8 cellular contexts compared by ENCODE assay signal in the genomic region with DNA sequence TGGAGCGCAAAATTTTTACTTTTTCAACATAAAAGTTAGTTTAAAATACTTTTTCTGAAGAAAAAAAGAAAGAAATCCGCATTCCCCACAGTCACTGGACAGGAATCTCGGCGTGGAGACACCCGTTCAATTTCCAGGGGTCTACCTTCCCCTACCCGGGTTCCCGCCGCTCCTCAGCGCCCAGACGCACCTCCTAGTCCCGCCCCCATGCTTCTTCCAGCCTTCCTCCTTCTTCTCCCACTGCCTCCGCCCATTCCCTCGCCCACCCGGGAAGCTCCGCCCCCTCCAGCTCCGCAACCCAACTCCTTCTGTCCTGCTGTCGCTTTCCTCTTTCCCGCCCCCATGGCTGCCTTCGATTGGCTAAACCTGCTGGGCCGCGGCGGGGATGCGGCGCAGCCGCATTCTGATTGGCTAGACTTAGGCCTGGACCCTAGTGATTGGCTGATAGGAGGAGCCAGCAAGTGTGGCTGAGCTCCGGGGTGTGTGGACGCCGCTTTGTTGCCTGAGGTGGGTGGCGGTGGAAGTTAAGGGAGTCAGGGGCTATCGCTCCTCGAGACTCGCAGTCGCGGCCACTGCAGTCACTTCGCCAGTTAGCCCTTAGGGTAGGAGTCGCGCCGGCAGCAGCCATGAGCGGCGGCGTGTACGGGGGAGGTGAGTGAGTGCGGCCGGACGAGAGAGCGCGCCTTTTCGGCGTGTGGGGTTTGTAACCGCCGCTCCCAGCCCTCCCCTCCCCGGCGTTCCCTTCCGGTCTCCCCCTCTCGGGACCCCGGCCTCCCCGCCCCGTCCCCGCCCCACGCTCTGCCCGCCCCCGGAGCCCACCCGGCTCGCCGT. TPM values are rescaled to one million over a fixed set of nuclear protein-coding genes. Genes with fewer than 3 reads are reported as not detected.
A peak's percentile ranks its signal among the peaks of the same experiment; 100 is the strongest.
DNase-seq lines count a peak whose midpoint lies in the region; ATAC-seq and TF ChIP-seq lines count a peak whose summit lies in the region.

Gene ACTL6A (plus strand): TSS at position 460 of the 831 bp plus-strand sequence. CDS start 167 bp downstream, at position 627.

- H3K27me3 ChIP-seq in heart right ventricle (no peaks in the 10 kb centered on the region), upper lobe of left lung (no peaks in the 10 kb centered on the region)

- WGBS in heart right ventricle, 2 donors = 1 to 2% methylated on average over 57 to 65 of the region's 65 CpGs
- 1 to 2% methylated on average over 49 to 58 of the region's 65 CpGs for WGBS in upper lobe of left lung, 2 donors

- H3K9me3 ChIP-seq in heart right ventricle (no peaks in the 10 kb centered on the region), upper lobe of left lung (no peaks in the 10 kb centered on the region)

- in situ Hi-C loops in GM13976 (cut with MboI; ENCODE audit: low sequenced_read_pairs, unreplicated experiment) = loop anchor here (10.0 to 25.0 kb wide), 3 partner anchors 150 to 550 kb away; no protein-coding TSS in a partner anchor

- H3K4me3 ChIP-seq in heart right ventricle (peak within 1 kb of the TSS; percentile 78 to 97 (median 86)), upper lobe of left lung (peak within 1 kb of the TSS; percentile 92 to 96 (median 94))

- H3K4me1 ChIP-seq in heart right ventricle = peaks cover 0 to 25% (median 16%) of the 10 kb centered on the region in 9 donors
- H3K4me1 ChIP-seq in upper lobe of left lung = peaks cover 9 to 26% (median 16%) of the 10 kb centered on the region in 4 donors

- no peak for TF ChIP-seq EP300 in upper lobe of left lung (IDR thresholded peaks at IDR 0.05)

- ATAC-seq in HG02870 (IDR thresholded peaks at IDR 0.05; ENCODE audit: unreplicated experiment) (peak; percentile 94), heart right ventricle (peak; percentile 98 to 99 (median 99)), upper lobe of left lung (ENCODE audit: low FRiP score in 2 of 2) (peak; percentile 99)

- H3K27ac ChIP-seq in heart right ventricle = peak within 1 kb of the TSS; percentile 55 to 93 (median 88)
- H3K27ac ChIP-seq in upper lobe of left lung = peak within 1 kb of the TSS; percentile 86 to 92 (median 88)

- H3K36me3 ChIP-seq in heart right ventricle (no peaks in the 10 kb centered on the region), upper lobe of left lung (no peaks in the 10 kb centered on the region)

- TF ChIP-seq POLR2A in upper lobe of left lung (IDR thresholded peaks at IDR 0.05) = peak in 2 of 4 donors; percentile 30 to 72

- DNase-seq in GM13976 (ENCODE audit: low spot score) (peak; percentile 98), NCI-H146 treated with DMSO at 0.1 percent for 48 hours (lab: John Stamatoyannopoulos, UW; ENCODE audit: unreplicated experiment) (peak; percentile 100), amniotic epithelial cell (ENCODE audit: low read depth) (peak; percentile 99), heart right ventricle (peak; percentile 100), posterior cingulate gyrus (peak; percentile 98 to 100 (median 99)), upper lobe of left lung (peak; percentile 98 to 99)

- TF ChIP-seq CTCF in GM13976 (IDR thresholded peaks at IDR 0.05; ENCODE audit: borderline replicate concordance, control extremely low read depth, extremely low read depth, insufficient read depth, missing control alignments) (no peak), heart right ventricle (IDR thresholded peaks at IDR 0.05) (no peak), upper lobe of left lung (IDR thresholded peaks at IDR 0.05) (no peak)

- intact Hi-C loops in T-helper 1 cell treated with Interleukin-12 subunit alpha and Interleukin-12 subunit beta and Interleukin-4 antibody, amounts not matched to agents 30 ng/mL and 1 ng/mL, for 36 hours (cut with micrococcal nuclease) = loop anchor here (1.0 to 5.0 kb wide), 17 partner anchors 42 to 1427 kb away; partner anchors contain the start of genes DNAJC19, FXR1, GNB4 and MFN1
- intact Hi-C loops in heart right ventricle (cut with DNase I) (loop anchor here in 6 of 10 donors (1.0 to 10.0 kb wide), 11 partner anchors 40 to 240 kb away; partner anchors contain the start of genes GNB4 (in 3 of the 6), MFN1 (in 2 of the 6), MRPL47 (in 2 of the 6) and NDUFB5 (in 2 of the 6)), posterior cingulate gyrus (cut with DNase I) (loop anchor here (5.0 kb wide), 1 partner anchor 215 kb away; the partner anchor contains the start of gene MFN1)

RNA-seq across cellular contexts. Expression of gene ACTL6A, which starts in this region (rescaled TPM):
- total RNA-seq in T-helper 1 cell treated with Interleukin-12 subunit alpha and Interleukin-12 subunit beta and Interleukin-4 antibody, amounts not matched to agents 30 ng/mL and 1 ng/mL, for 36 hours = 77.1 and 77.8 TPM in 2 replicates
- total RNA-seq in heart right ventricle (10 to 100 TPM; 13.5 to 22.5 (median 17.2) TPM), upper lobe of left lung (10 to 100 TPM; 17.2 to 47.3 (median 30.7) TPM)
- 10 to 100 TPM; 20.5 to 42.7 TPM for polyA plus RNA-seq in heart right ventricle

Comparison
In these comparisons a context has a peak if more than half of its experiments do, and no peak if none do; other contexts are left out.
1. Peak in every context shown above with its lines: DNase-seq, ATAC-seq, H3K4me3 ChIP-seq and H3K27ac ChIP-seq.